Comparison of ENCODE assay signal across 1 cellular context in the genomic region with DNA sequence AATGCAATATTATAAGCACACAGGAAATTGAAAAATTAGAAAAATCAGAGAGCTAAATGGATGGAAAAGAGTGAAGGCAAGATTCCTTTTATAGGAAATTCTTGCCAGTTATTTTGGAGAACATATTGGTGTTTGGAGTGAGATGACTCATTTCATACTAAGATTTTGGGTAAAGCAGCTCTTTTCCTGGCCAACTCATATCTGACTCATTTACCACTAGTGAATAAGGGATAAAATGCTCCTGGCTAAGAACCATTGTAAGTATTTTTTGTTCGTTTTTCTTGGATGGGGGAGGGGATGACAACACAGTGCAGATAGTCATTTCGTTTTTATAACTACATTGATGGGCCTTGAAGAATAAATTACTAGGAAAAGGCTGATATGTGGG.
TF ChIP-seq lines count a peak whose summit lies in the region.

No MANE protein-coding gene starts in this region.

TF ChIP-seq in HCT116, 20 proteins besides CTCF, POLR2A, EP300 and RAD21 (continued from another document):
- TF ChIP-seq, protein P1, sequence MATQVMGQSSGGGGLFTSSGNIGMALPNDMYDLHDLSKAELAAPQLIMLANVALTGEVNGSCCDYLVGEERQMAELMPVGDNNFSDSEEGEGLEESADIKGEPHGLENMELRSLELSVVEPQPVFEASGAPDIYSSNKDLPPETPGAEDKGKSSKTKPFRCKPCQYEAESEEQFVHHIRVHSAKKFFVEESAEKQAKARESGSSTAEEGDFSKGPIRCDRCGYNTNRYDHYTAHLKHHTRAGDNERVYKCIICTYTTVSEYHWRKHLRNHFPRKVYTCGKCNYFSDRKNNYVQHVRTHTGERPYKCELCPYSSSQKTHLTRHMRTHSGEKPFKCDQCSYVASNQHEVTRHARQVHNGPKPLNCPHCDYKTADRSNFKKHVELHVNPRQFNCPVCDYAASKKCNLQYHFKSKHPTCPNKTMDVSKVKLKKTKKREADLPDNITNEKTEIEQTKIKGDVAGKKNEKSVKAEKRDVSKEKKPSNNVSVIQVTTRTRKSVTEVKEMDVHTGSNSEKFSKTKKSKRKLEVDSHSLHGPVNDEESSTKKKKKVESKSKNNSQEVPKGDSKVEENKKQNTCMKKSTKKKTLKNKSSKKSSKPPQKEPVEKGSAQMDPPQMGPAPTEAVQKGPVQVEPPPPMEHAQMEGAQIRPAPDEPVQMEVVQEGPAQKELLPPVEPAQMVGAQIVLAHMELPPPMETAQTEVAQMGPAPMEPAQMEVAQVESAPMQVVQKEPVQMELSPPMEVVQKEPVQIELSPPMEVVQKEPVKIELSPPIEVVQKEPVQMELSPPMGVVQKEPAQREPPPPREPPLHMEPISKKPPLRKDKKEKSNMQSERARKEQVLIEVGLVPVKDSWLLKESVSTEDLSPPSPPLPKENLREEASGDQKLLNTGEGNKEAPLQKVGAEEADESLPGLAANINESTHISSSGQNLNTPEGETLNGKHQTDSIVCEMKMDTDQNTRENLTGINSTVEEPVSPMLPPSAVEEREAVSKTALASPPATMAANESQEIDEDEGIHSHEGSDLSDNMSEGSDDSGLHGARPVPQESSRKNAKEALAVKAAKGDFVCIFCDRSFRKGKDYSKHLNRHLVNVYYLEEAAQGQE (IDR thresholded peaks at IDR 0.05; ENCODE audit: low read depth): no peak
- TF ChIP-seq, protein P2, sequence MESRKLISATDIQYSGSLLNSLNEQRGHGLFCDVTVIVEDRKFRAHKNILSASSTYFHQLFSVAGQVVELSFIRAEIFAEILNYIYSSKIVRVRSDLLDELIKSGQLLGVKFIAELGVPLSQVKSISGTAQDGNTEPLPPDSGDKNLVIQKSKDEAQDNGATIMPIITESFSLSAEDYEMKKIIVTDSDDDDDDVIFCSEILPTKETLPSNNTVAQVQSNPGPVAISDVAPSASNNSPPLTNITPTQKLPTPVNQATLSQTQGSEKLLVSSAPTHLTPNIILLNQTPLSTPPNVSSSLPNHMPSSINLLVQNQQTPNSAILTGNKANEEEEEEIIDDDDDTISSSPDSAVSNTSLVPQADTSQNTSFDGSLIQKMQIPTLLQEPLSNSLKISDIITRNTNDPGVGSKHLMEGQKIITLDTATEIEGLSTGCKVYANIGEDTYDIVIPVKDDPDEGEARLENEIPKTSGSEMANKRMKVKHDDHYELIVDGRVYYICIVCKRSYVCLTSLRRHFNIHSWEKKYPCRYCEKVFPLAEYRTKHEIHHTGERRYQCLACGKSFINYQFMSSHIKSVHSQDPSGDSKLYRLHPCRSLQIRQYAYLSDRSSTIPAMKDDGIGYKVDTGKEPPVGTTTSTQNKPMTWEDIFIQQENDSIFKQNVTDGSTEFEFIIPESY (IDR thresholded peaks at IDR 0.05; ENCODE audit: extremely low read depth, insufficient replicate concordance, low read length): no peak
- no peak for TF ChIP-seq POLR2AphosphoS5 (IDR thresholded peaks at IDR 0.05; ENCODE audit: low read depth, low read length)
- TF ChIP-seq, protein P3, sequence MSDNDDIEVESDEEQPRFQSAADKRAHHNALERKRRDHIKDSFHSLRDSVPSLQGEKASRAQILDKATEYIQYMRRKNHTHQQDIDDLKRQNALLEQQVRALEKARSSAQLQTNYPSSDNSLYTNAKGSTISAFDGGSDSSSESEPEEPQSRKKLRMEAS (IDR thresholded peaks at IDR 0.05): no peak
- TF ChIP-seq ELF1 (IDR thresholded peaks at IDR 0.05; ENCODE audit: borderline replicate concordance, low read depth): no peak
- TF ChIP-seq ZNF274 (IDR thresholded peaks at IDR 0.05; ENCODE audit: low read depth, low read length): no peak
- TF ChIP-seq SRF (IDR thresholded peaks at IDR 0.05; ENCODE audit: low read depth): peak; percentile 62; the same call in 1 of the 2 replicates
- TF ChIP-seq SIN3A (IDR thresholded peaks at IDR 0.05; ENCODE audit: low read depth): 0 out of 2 replicates have a peak, but pooled peaks have one; percentile 22
